ENCODE assay signal across 1 cellular context in genomic region chr4:159175989-159176375, GRCh38.
TF ChIP-seq lines count a peak whose summit lies in the region.

No MANE protein-coding gene starts in this region.

TF ChIP-seq in IMR-90, 13 proteins besides CTCF, POLR2A, EP300 and RAD21 (continued from another document):
- no peak for TF ChIP-seq MAZ (IDR thresholded peaks at IDR 0.05; ENCODE audit: borderline replicate concordance, low read depth, low read length)
- TF ChIP-seq RCOR1 (IDR thresholded peaks at IDR 0.05; ENCODE audit: insufficient replicate concordance, low read length): no peak
- TF ChIP-seq BHLHE40 (IDR thresholded peaks at IDR 0.05; ENCODE audit: low read depth, low read length): no peak
- TF ChIP-seq FOS (IDR thresholded peaks at IDR 0.05; ENCODE audit: low read depth, low read length): no peak
- no peak for TF ChIP-seq CHD1 (IDR thresholded peaks at IDR 0.05; ENCODE audit: low read depth, low read length)
- no peak for TF ChIP-seq NFE2L2 (IDR thresholded peaks at IDR 0.05; ENCODE audit: low read depth, low read length)
- no peak for TF ChIP-seq SMC3 (IDR thresholded peaks at IDR 0.05; ENCODE audit: low read depth, low read length)
- TF ChIP-seq MXI1 (IDR thresholded peaks at IDR 0.05; ENCODE audit: borderline replicate concordance, low read depth, low read length): no peak
- TF ChIP-seq USF2 (IDR thresholded peaks at IDR 0.05; ENCODE audit: low read depth, low read length): no peak
- no peak for TF ChIP-seq MAFK (IDR thresholded peaks at IDR 0.05; ENCODE audit: low read depth, low read length)
